In genomic region chrX:11188664-11189063, GRCh38 we compare ENCODE assay signal across 15 cellular contexts.
DNase-seq lines count a peak whose midpoint lies in the region; ATAC-seq and TF ChIP-seq lines count a peak whose summit lies in the region.
"Had no signal": no experiment of that assay in that cellular context is flagged by ENCODE, and none has a peak within 500 bp of the region (broad histone marks: within the 10 kb centered on the region; RNA-seq: fewer than 3 reads in every experiment).

No MANE protein-coding gene starts in this region.

- H3K4me3 ChIP-seq in BJ (ENCODE audit: low read depth, low read length) (no peak overlapping the region), HFF-Myc (replicated peaks; ENCODE audit: low read depth, low read length) (no peak overlapping the region), foreskin fibroblast (ENCODE audit: low read depth in 1 of 2, low read length in 2 of 2) (no peak overlapping the region)
- H3K4me3 ChIP-seq: BLaER1 treated with 17β-estradiol and CSF1 and Interleukin-3, amounts not matched to agents 10 nM and 100 nM; cardiac muscle cell; heart left ventricle had no signal

- no peaks in the 10 kb centered on the region for H3K36me3 Mint-ChIP-seq in T-helper 2 cell treated with Interferon-gamma antibody and Interleukin-4, amounts not matched to agents 5 μg/mL and 100 μg/mL, for 36 hours (ENCODE audit: low read depth)

- no peaks in the 10 kb centered on the region for H3K27me3 ChIP-seq in BJ (ENCODE audit: control insufficient read depth, insufficient read depth, low read length)
- H3K27me3 ChIP-seq: cardiac muscle cell, heart left ventricle had no signal

- ATAC-seq in HG03432 (IDR thresholded peaks at IDR 0.05; ENCODE audit: unreplicated experiment) = no peak
- ATAC-seq: heart left ventricle had no signal

- TF ChIP-seq CTCF in BJ (IDR thresholded peaks at IDR 0.05; ENCODE audit: insufficient read depth, low read depth, low read length) (no peak), HFF-Myc (IDR thresholded peaks at IDR 0.05; ENCODE audit: low read depth, low read length, missing control alignments) (no peak), foreskin fibroblast (IDR thresholded peaks at IDR 0.05; ENCODE audit: low read depth, low read length) (no peak)

- no peaks in the 10 kb centered on the region for H3K4me1 Mint-ChIP-seq in T-helper 2 cell treated with Interferon-gamma antibody and Interleukin-4, amounts not matched to agents 5 μg/mL and 100 μg/mL, for 36 hours (ENCODE audit: low read depth)

- POLR2A ChIA-PET in BJ (lab: Charles Lee) = interaction anchor here (0.7 kb wide), 1 partner anchor 325 kb away, joined by 3 read pairs; no protein-coding TSS in a partner anchor

- H3K36me3 ChIP-seq in BJ (ENCODE audit: control insufficient read depth, insufficient read depth, low read length) = no peaks in the 10 kb centered on the region
- H3K36me3 ChIP-seq: BLaER1 treated with 17β-estradiol and CSF1 and Interleukin-3, amounts not matched to agents 10 nM and 100 nM; cardiac muscle cell had no signal

- no peak overlapping the region for H3K27ac Mint-ChIP-seq in T-helper 2 cell treated with Interferon-gamma antibody and Interleukin-4, amounts not matched to agents 5 μg/mL and 100 μg/mL, for 36 hours

- H3K9me3 Mint-ChIP-seq in T-helper 2 cell treated with Interferon-gamma antibody and Interleukin-4, amounts not matched to agents 5 μg/mL and 100 μg/mL, for 36 hours = no peaks in the 10 kb centered on the region

- no peak overlapping the region for H3K4me3 Mint-ChIP-seq in T-helper 2 cell treated with Interferon-gamma antibody and Interleukin-4, amounts not matched to agents 5 μg/mL and 100 μg/mL, for 36 hours

- CTCF ChIA-PET in BJ (lab: Yijun Ruan, JAX) = interaction anchor here (1.5 kb wide), 1 partner anchor 16 kb away, joined by 3 read pairs; no protein-coding TSS in a partner anchor

- in situ Hi-C loops in KBM-7 (cut with MboI; ENCODE audit: low pct_unique_long_range_greater_than_20kb, low sequenced_read_pairs) = no loop called here

- DNase-seq in BJ (ENCODE audit: low read depth) = peak; percentile 26
- peak; percentile 3 for DNase-seq in HFF-Myc (ENCODE audit: extremely low read depth, low read depth)
- DNase-seq in T-helper 2 cell treated with Interferon-gamma antibody and Interleukin-4, amounts not matched to agents 5 μg/mL and 100 μg/mL, for 36 hours (ENCODE audit: low spot score) = peak; percentile 8
- peak; percentile 51 to 72 for DNase-seq in foreskin fibroblast
- no peak for DNase-seq in KBM-7
- DNase-seq in NCI-H1694 (lab: John Stamatoyannopoulos, UW) = no peak
- DNase-seq in AML-193 (lab: John Stamatoyannopoulos, UW) = no peak
- DNase-seq: activated CD4-positive, alpha-beta T cell treated with anti-CD3 and anti-CD28 coated beads, Interleukin-2, amount 50 U/mL, for 4 hours; activated gamma-delta T cell treated with Interleukin-2 at 50 U/mL for 16 hours; heart left ventricle; NCI-H2107; T-helper 9 cell had no signal

- H3K27me3 Mint-ChIP-seq in T-helper 2 cell treated with Interferon-gamma antibody and Interleukin-4, amounts not matched to agents 5 μg/mL and 100 μg/mL, for 36 hours (ENCODE audit: low read depth) = no peaks in the 10 kb centered on the region

Comparison
In these comparisons a context has a peak if more than half of its experiments do, and no peak if none do; other contexts are left out.
1. DNase-seq: peak in BJ (single experiment), HFF-Myc (single experiment), T-helper 2 cell treated with Interferon-gamma antibody and Interleukin-4, amounts not matched to agents 5 μg/mL and 100 μg/mL, for 36 hours (single experiment) and foreskin fibroblast (2 of 2); none in KBM-7 (single experiment), NCI-H1694 (single experiment) and AML-193 (0 of 2).